18 cellular contexts compared by ENCODE assay signal in the genomic region with DNA sequence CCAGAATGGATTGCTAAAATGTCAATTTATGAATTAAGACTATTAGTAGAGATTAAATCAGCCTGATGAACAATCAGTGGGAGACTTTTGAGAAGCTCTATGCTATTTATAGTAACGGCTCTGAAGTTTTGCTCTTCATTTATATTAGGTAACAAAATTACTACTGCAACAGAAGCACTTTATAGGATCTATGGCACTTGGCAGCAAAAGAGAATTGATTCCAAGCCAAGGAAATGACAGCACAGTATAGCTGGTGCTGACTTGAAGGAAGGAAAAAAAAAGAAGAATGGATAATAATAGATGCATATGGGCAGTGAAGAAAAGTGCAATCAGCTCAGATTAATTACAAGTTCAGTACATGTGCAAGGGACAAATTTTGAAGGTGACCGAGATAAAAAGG.
A peak's percentile ranks its signal among the peaks of the same experiment; 100 is the strongest.
DNase-seq lines count a peak whose midpoint lies in the region; TF ChIP-seq lines count a peak whose summit lies in the region.
"Had no signal": no experiment of that assay in that cellular context is flagged by ENCODE, and none has a peak within 500 bp of the region (broad histone marks: within the 10 kb centered on the region; RNA-seq: fewer than 3 reads in every experiment).

No MANE protein-coding gene starts in this region.

- no peak overlapping the region for H3K27ac ChIP-seq in OCI-LY7 (ENCODE audit: low read depth, low read length, poor library complexity, severe bottlenecking)
- H3K27ac ChIP-seq: 22Rv1, HL-60, SJCRH30 had no signal

- H3K36me3 Mint-ChIP-seq in brain, result no peaks in the 10 kb centered on the region
- H3K36me3 Mint-ChIP-seq: CD4-positive, CD25-positive, alpha-beta regulatory T cell; IgD-negative memory B cell had no signal

- peaks cover 5% of the 10 kb centered on the region for H3K27me3 Mint-ChIP-seq in brain
- H3K27me3 Mint-ChIP-seq: CD4-positive, CD25-positive, alpha-beta regulatory T cell; IgD-negative memory B cell had no signal

- peaks cover 0 to 4% (median 0%) of the 10 kb centered on the region in 5 experiments for H3K9me3 Mint-ChIP-seq in brain

- H3K4me1 Mint-ChIP-seq in brain, result peaks cover 11% of the 10 kb centered on the region
- H3K4me1 Mint-ChIP-seq: CD4-positive, CD25-positive, alpha-beta regulatory T cell; IgD-negative memory B cell had no signal

- no peaks in the 10 kb centered on the region for H3K9me2 ChIP-seq in OCI-LY7 (ENCODE audit: insufficient read depth, low read length)

- peak overlapping the region in 3 of 5 experiments; percentile 9 to 76 (median 56) for H3K27ac Mint-ChIP-seq in brain
- H3K27ac Mint-ChIP-seq: CD4-positive, CD25-positive, alpha-beta regulatory T cell; IgD-negative memory B cell had no signal

- no peaks in the 10 kb centered on the region for H3K79me2 ChIP-seq in OCI-LY7 (ENCODE audit: insufficient read depth, low read depth, low read length)

- BruUV-seq in OCI-LY7 (replicated peaks; lab: Mats Ljungman, UMichigan), result no TSS peak

- CTCF ChIA-PET in OCI-LY7 (lab: Charles Lee; ENCODE audit: unreplicated experiment), result no interaction called here

- H3K9me3 ChIP-seq in OCI-LY7 (ENCODE audit: low read length), result no peaks in the 10 kb centered on the region
- H3K9me3 ChIP-seq: SJCRH30 had no signal

- intact Hi-C loops in OCI-LY7 (cut with micrococcal nuclease; ENCODE audit: unreplicated experiment), result no loop called here

- H3K36me3 ChIP-seq in OCI-LY7 (ENCODE audit: insufficient read depth, low read length), result no peaks in the 10 kb centered on the region
- H3K36me3 ChIP-seq: SJCRH30 had no signal

- TF ChIP-seq CTCF in brain (conservative IDR thresholded peaks at IDR 0.05) (no peak), OCI-LY7 (conservative IDR thresholded peaks at IDR 0.05; ENCODE audit: low read length) (no peak)

- no peak overlapping the region for H3K4me3 Mint-ChIP-seq in brain
- H3K4me3 Mint-ChIP-seq: CD4-positive, CD25-positive, alpha-beta regulatory T cell; IgD-negative memory B cell had no signal

- no peak overlapping the region for H2AFZ ChIP-seq in OCI-LY7 (ENCODE audit: low read length)

- H3K4me3 ChIP-seq in OCI-LY7 (ENCODE audit: low read depth, low read length, poor library complexity, severe bottlenecking), result no peak overlapping the region
- H3K4me3 ChIP-seq: SJCRH30 had no signal

- DNase-seq in DMS 273 (lab: John Stamatoyannopoulos, UW; ENCODE audit: unreplicated experiment) (peak; percentile 8), DMS 273 treated with DMSO at 0.1 percent for 48 hours (lab: John Stamatoyannopoulos, UW) (no peak), NCI-H2171 (lab: John Stamatoyannopoulos, UW) (peak; percentile 1), GM19238 (ENCODE audit: insufficient read length, low spot score) (no peak), OCI-LY7 (ENCODE audit: low spot score) (no peak), AG08396 (ENCODE audit: low spot score) (no peak)
- DNase-seq: ACHN; CD4-positive, CD25-positive, alpha-beta regulatory T cell; DMS53; NCI-H1694; NCI-H2029 treated with DMSO at 0.1 percent for 48 hours; NCI-H526 treated with DMSO at 0.1 percent for 48 hours; PC-3; SJCRH30 had no signal

- H3K4me1 ChIP-seq in OCI-LY7 (ENCODE audit: insufficient read depth, low read length, poor library complexity, severe bottlenecking), result no peaks in the 10 kb centered on the region
- H3K4me1 ChIP-seq: SJCRH30 had no signal

- POLR2A ChIA-PET in OCI-LY7 (lab: Charles Lee), result no interaction called here

- no peaks in the 10 kb centered on the region for H4K20me1 ChIP-seq in OCI-LY7 (ENCODE audit: insufficient read depth, low read length)

- H3K4me2 ChIP-seq in OCI-LY7 (ENCODE audit: low read length), result no peak overlapping the region

Comparison
In these comparisons a context has a peak if more than half of its experiments do, and no peak if none do; other contexts are left out.
1. DNase-seq: peak in DMS 273 (single experiment) and NCI-H2171 (single experiment); none in DMS 273 treated with DMSO at 0.1 percent for 48 hours (single experiment), GM19238 (single experiment), OCI-LY7 (single experiment) and AG08396 (single experiment).